In the genomic region with DNA sequence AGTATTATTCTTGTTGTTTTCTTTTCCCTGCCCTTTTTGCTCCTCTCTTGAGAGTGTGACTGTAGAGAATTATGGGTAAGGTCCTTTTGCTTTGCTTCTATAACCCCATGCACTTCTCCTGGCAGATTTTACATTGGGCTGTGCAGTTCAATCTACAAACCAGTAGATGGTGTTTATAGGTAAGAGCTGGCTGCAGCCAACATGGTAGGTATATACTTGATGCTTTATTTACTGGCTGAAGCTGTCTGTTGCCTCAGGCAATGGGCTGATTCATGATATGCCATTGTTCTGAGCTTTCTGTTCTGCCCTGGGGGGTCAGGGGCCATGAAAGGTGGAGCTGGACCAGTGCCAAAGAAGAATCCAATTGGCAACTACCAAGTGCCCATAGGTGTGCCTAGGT, we compare ENCODE assay signal across 10 cellular contexts. TPM values are rescaled to one million over a fixed set of nuclear protein-coding genes. Genes with fewer than 3 reads are reported as not detected.
DNase-seq lines count a peak whose midpoint lies in the region; ATAC-seq and TF ChIP-seq lines count a peak whose summit lies in the region.
"Had no signal": no experiment of that assay in that cellular context is flagged by ENCODE, and none has a peak within 500 bp of the region (broad histone marks: within the 10 kb centered on the region; RNA-seq: fewer than 3 reads in every experiment).

No MANE protein-coding gene starts in this region.

- H3K27ac Mint-ChIP-seq in activated naive CD4-positive, alpha-beta T cell treated with anti-CD3 and anti-CD28 coated beads, Interleukin-2, amount 10 ng/mL, durations not matched to agents 7 days and 5 days = no peak overlapping the region
- H3K27ac Mint-ChIP-seq: immature natural killer cell; stimulated activated naive CD8-positive, alpha-beta T cell treated with anti-CD3 and anti-CD28 coated beads, Interleukin-15, Interleukin-2, amounts not matched to agents 100 ng/mL and 50 ng/mL, for 24 hours had no signal

- H3K4me1 Mint-ChIP-seq in activated naive CD4-positive, alpha-beta T cell treated with anti-CD3 and anti-CD28 coated beads, Interleukin-2, amount 10 ng/mL, durations not matched to agents 7 days and 5 days = no peaks in the 10 kb centered on the region
- H3K4me1 Mint-ChIP-seq: immature natural killer cell had no signal

- TF ChIP-seq CTCF in psoas muscle (IDR thresholded peaks at IDR 0.05) = peak; percentile 47

- in situ Hi-C loops in SK-MEL-5 (cut with HindIII; ENCODE audit: low pct_unique_long_range_greater_than_20kb, low sequenced_read_pairs) = no loop called here

- no peaks in the 10 kb centered on the region for H3K36me3 Mint-ChIP-seq in activated naive CD4-positive, alpha-beta T cell treated with anti-CD3 and anti-CD28 coated beads, Interleukin-2, amount 10 ng/mL, durations not matched to agents 7 days and 5 days
- H3K36me3 Mint-ChIP-seq: immature natural killer cell had no signal

- H3K4me3 Mint-ChIP-seq in activated naive CD4-positive, alpha-beta T cell treated with anti-CD3 and anti-CD28 coated beads, Interleukin-2, amount 10 ng/mL, durations not matched to agents 7 days and 5 days = no peak overlapping the region
- H3K4me3 Mint-ChIP-seq: immature natural killer cell; stimulated activated naive CD8-positive, alpha-beta T cell treated with anti-CD3 and anti-CD28 coated beads, Interleukin-15, Interleukin-2, amounts not matched to agents 100 ng/mL and 50 ng/mL, for 24 hours had no signal

- CTCF ChIA-PET in activated naive CD4-positive, alpha-beta T cell treated with anti-CD3 and anti-CD28 coated beads, Interleukin-2, amount 10 ng/mL, durations not matched to agents 7 days and 5 days (lab: Charles Lee) = no interaction called here

- intact Hi-C loops in psoas muscle (cut with DNase I) = no loop called here

- H3K27me3 Mint-ChIP-seq in activated naive CD4-positive, alpha-beta T cell treated with anti-CD3 and anti-CD28 coated beads, Interleukin-2, amount 10 ng/mL, durations not matched to agents 7 days and 5 days = peaks cover 3% of the 10 kb centered on the region

- DNase-seq in NCI-H82 (lab: John Stamatoyannopoulos, UW) (peak; percentile 20), NCI-H82 treated with DMSO at 0.1 percent for 48 hours (lab: John Stamatoyannopoulos, UW; ENCODE audit: unreplicated experiment) (no peak), SK-MEL-5 (ENCODE audit: low read depth, low spot score) (peak; percentile 56), psoas muscle (no peak), GOT3 (lab: John Stamatoyannopoulos, UW) (no peak)
- DNase-seq in activated naive CD4-positive, alpha-beta T cell treated with anti-CD3 and anti-CD28 coated beads, Interleukin-2, amount 10 ng/mL, durations not matched to agents 7 days and 5 days = no peak
- no peak for DNase-seq in stimulated activated CD4-positive, alpha-beta T cell treated with anti-CD3 and anti-CD28 coated beads, Interleukin-4, amount 100 ng/mL, for 4 hours
- DNase-seq: immature natural killer cell had no signal

- peak; percentile 62 for ATAC-seq in HG03139 (IDR thresholded peaks at IDR 0.05; ENCODE audit: unreplicated experiment)
- peak; percentile 36 to 70 (median 60) for ATAC-seq in psoas muscle

- no peak overlapping the region for H3K27ac ChIP-seq in psoas muscle

- no peaks in the 10 kb centered on the region for H3K9me3 ChIP-seq in psoas muscle

- no peaks in the 10 kb centered on the region for H3K36me3 ChIP-seq in psoas muscle (ENCODE audit: insufficient read depth in 1 of 2, low read depth in 1 of 2)

- peaks cover 10% of the 10 kb centered on the region for H3K4me1 ChIP-seq in psoas muscle

- H3K9me3 Mint-ChIP-seq in activated naive CD4-positive, alpha-beta T cell treated with anti-CD3 and anti-CD28 coated beads, Interleukin-2, amount 10 ng/mL, durations not matched to agents 7 days and 5 days = no peaks in the 10 kb centered on the region

- H3K4me3 ChIP-seq in psoas muscle = no peak overlapping the region

- no peaks in the 10 kb centered on the region for H3K27me3 ChIP-seq in psoas muscle (ENCODE audit: insufficient read depth in 3 of 3, low read length in 2 of 3)

RNA-seq across cellular contexts. Expression of a gene that starts 48.3 kb away (rescaled TPM):
- not detected in 2 replicates for total RNA-seq in SK-MEL-5 (2014; rRNA removed; shearing (Covaris generic))
- not detected in 2 replicates for polyA plus RNA-seq in SK-MEL-5 (2015; cell fraction: cytosol; rRNA removed)
- polyA plus RNA-seq in SK-MEL-5 (2015; cell fraction: nucleus; rRNA removed) = not detected in 2 replicates
- total RNA-seq in psoas muscle = 1,000 to 10,000 TPM; 2,801 to 9,971 (median 3,746) TPM
- polyA plus RNA-seq in psoas muscle = 1,000 to 10,000 TPM; 2,439 to 6,609 (median 5,589) TPM
- polyA plus RNA-seq: immature natural killer cell had no signal

Comparison
In these comparisons a context has a peak if more than half of its experiments do, and no peak if none do; other contexts are left out.
1. DNase-seq: peak in NCI-H82 (single experiment) and SK-MEL-5 (single experiment); none in NCI-H82 treated with DMSO at 0.1 percent for 48 hours (single experiment), psoas muscle (0 of 2), GOT3 (single experiment), activated naive CD4-positive, alpha-beta T cell treated with anti-CD3 and anti-CD28 coated beads, Interleukin-2, amount 10 ng/mL, durations not matched to agents 7 days and 5 days (single experiment) and stimulated activated CD4-positive, alpha-beta T cell treated with anti-CD3 and anti-CD28 coated beads, Interleukin-4, amount 100 ng/mL, for 4 hours (0 of 2).
2. RNA of a gene that starts 48.3 kb away (total RNA-seq): 2,801 to 9,971 TPM in psoas muscle; not detected in SK-MEL-5; every median in the first group is over 1,000 times any median in the second.